7 cellular contexts compared by ENCODE assay signal in genomic region chr7:1457949-1458675, GRCh38. TPM values are rescaled to one million over a fixed set of nuclear protein-coding genes. Genes with fewer than 3 reads are reported as not detected.
DNase-seq lines count a peak whose midpoint lies in the region; ATAC-seq, FAIRE-seq and TF ChIP-seq lines count a peak whose summit lies in the region.

No MANE protein-coding gene starts in this region.

- peaks cover 24% of the 10 kb centered on the region for H3K79me2 ChIP-seq in smooth muscle cell (ENCODE audit: low read depth)

- H3K4me3 ChIP-seq in gastroesophageal sphincter = peak overlapping the region; percentile 64 to 92
- peak overlapping the region; percentile 91 for H3K4me3 ChIP-seq in smooth muscle cell

- DNase-seq in HTR-8/SVneo (ENCODE audit: insufficient read length, low spot score) (peak; percentile 41), smooth muscle cell (lab: John Stamatoyannopoulos, UW; ENCODE audit: unreplicated experiment) (no peak), UCSD-AML1 (lab: John Stamatoyannopoulos, UW; ENCODE audit: unreplicated experiment) (no peak)
- DNase-seq in stimulated activated CD4-positive, alpha-beta T cell treated with anti-CD3 and anti-CD28 coated beads, Interleukin-12 subunit alpha, Interleukin-12 subunit beta, amount 100 ng/mL, for 4 hours = no peak

- H3F3A ChIP-seq in smooth muscle cell (ENCODE audit: low read depth) = peaks cover 3% of the 10 kb centered on the region

- TF ChIP-seq CTCF in VCaP (conservative IDR thresholded peaks at IDR 0.05) (no peak), gastroesophageal sphincter (IDR thresholded peaks at IDR 0.05) (no peak), smooth muscle cell (IDR thresholded peaks at IDR 0.05; ENCODE audit: borderline replicate concordance, insufficient read depth, poor library complexity, severe bottlenecking) (no peak)

- peak overlapping the region; percentile 99 for H3K4me2 ChIP-seq in smooth muscle cell

- H2AFZ ChIP-seq in smooth muscle cell (ENCODE audit: low read depth) = no peak overlapping the region

- WGBS in gastroesophageal sphincter (ENCODE audit: low coverage in 1 of 2), 2 donors = 19% methylated on average over 3 of the region's 23 CpGs; no CpG with 5 or more reads in 1 of the 2 donors
- WGBS in smooth muscle cell (ENCODE audit: low lambda C conversion rate) = 71% methylated on average over 23 of the region's 23 CpGs

- H4K20me1 ChIP-seq in smooth muscle cell (ENCODE audit: low read depth) = peaks cover 48% of the 10 kb centered on the region

- H3K36me3 ChIP-seq in gastroesophageal sphincter = no peaks in the 10 kb centered on the region
- no peaks in the 10 kb centered on the region for H3K36me3 ChIP-seq in smooth muscle cell (ENCODE audit: low read depth)

- no peak for FAIRE-seq in HTR-8/SVneo (lab: Jason Lieb, UNC)

- ATAC-seq in gastroesophageal sphincter = no peak
- no peak for ATAC-seq in HG02642 (IDR thresholded peaks at IDR 0.05; ENCODE audit: poor library complexity, unreplicated experiment)

- H3K27me3 ChIP-seq in gastroesophageal sphincter (no peaks in the 10 kb centered on the region), smooth muscle cell (ENCODE audit: low read depth) (no peaks in the 10 kb centered on the region)

- no peaks in the 10 kb centered on the region for H3K9me3 ChIP-seq in gastroesophageal sphincter
- no peaks in the 10 kb centered on the region for H3K9me3 ChIP-seq in smooth muscle cell (replicated peaks; ENCODE audit: low read depth)

- H3K27ac ChIP-seq in VCaP (peak overlapping the region; percentile 65), gastroesophageal sphincter (peak overlapping the region in 3 of 4 donors; percentile 83 to 87 (median 86)), smooth muscle cell (ENCODE audit: low read depth) (peak overlapping the region; percentile 93)

- H3K4me1 ChIP-seq in gastroesophageal sphincter = peaks cover 0 to 96% (median 49%) of the 10 kb centered on the region in 3 donors
- H3K4me1 ChIP-seq in smooth muscle cell (ENCODE audit: low read depth) = peaks cover 16% of the 10 kb centered on the region

- peak overlapping the region; percentile 94 for H3K9ac ChIP-seq in smooth muscle cell (ENCODE audit: low read depth)

- no peak for TF ChIP-seq POLR2A in gastroesophageal sphincter (IDR thresholded peaks at IDR 0.05)

- no peak for TF ChIP-seq EP300 in gastroesophageal sphincter (IDR thresholded peaks at IDR 0.05)

RNA-seq across cellular contexts. Expression of gene MICALL2, which starts 1.2 kb away (rescaled TPM):
- total RNA-seq in gastroesophageal sphincter (10 to 100 TPM in 3 of 4 donors, 1 to 10 TPM in 1; 6.6 to 19.5 (median 15.0) TPM), smooth muscle cell (4.2 and 9.3 TPM in 2 replicates)
- 18.9 and 19.9 TPM in 2 replicates for polyA plus RNA-seq in smooth muscle cell

RNA-seq across cellular contexts. Expression of gene INTS1, which starts 46.1 kb away (rescaled TPM):
- total RNA-seq in gastroesophageal sphincter (10 to 100 TPM; 29.8 to 65.5 (median 41.4) TPM), smooth muscle cell (18.2 and 18.9 TPM in 2 replicates)
- 48.0 and 51.2 TPM in 2 replicates for polyA plus RNA-seq in smooth muscle cell
